ENCODE assay signal across 9 cellular contexts in genomic region chr16:73956592-73957495, GRCh38.
A peak's percentile ranks its signal among the peaks of the same experiment; 100 is the strongest.
DNase-seq lines count a peak whose midpoint lies in the region; ATAC-seq, FAIRE-seq and TF ChIP-seq lines count a peak whose summit lies in the region.
"Had no signal": no experiment of that assay in that cellular context is flagged by ENCODE, and none has a peak within 500 bp of the region (broad histone marks: within the 10 kb centered on the region; RNA-seq: fewer than 3 reads in every experiment).

No MANE protein-coding gene starts in this region.

- DNase-seq in D721Med (ENCODE audit: insufficient read length, low spot score): no peak
- DNase-seq in NCI-H2107 (lab: John Stamatoyannopoulos, UW): peak; percentile 14
- DNase-seq in WERI-Rb-1: peak; percentile 63
- DNase-seq in fibroblast of mammary gland (ENCODE audit: low read depth): peak; percentile 65
- DNase-seq in neural crest cell (ENCODE audit: low read depth, low spot score): peak; percentile 76

- H3K36me3 ChIP-seq in WERI-Rb-1: no peaks in the 10 kb centered on the region

- no peak overlapping the region for H3K27ac ChIP-seq in WERI-Rb-1

- H3K9me3 ChIP-seq in WERI-Rb-1 (ENCODE audit: severe bottlenecking): peaks cover 3% of the 10 kb centered on the region

- FAIRE-seq in D721Med (lab: Jason Lieb, UNC): no peak

- no peak overlapping the region for H3K27ac Mint-ChIP-seq in neural crest cell (ENCODE audit: unreplicated experiment)
- H3K27ac Mint-ChIP-seq: T-helper 1 cell treated with Interleukin-12 subunit alpha and Interleukin-12 subunit beta and Interleukin-4 antibody, amounts not matched to agents 30 μg/mL and 1 μg/mL, for 36 hours had no signal

- peaks cover 19% of the 10 kb centered on the region for H3K4me1 Mint-ChIP-seq in neural crest cell

- no peaks in the 10 kb centered on the region for H3K27me3 ChIP-seq in WERI-Rb-1 (ENCODE audit: insufficient read depth, low read depth, severe bottlenecking)

- ATAC-seq in GM21526 (IDR thresholded peaks at IDR 0.05; ENCODE audit: low FRiP score, unreplicated experiment): peak; percentile 92
- no peak for ATAC-seq in HG03196 (IDR thresholded peaks at IDR 0.05; ENCODE audit: unreplicated experiment)
- ATAC-seq in GM18858 (IDR thresholded peaks at IDR 0.05; ENCODE audit: unreplicated experiment): no peak

- peaks cover 4% of the 10 kb centered on the region for H3K36me3 Mint-ChIP-seq in neural crest cell (ENCODE audit: low read depth)

- no peak overlapping the region for H3K4me3 ChIP-seq in WERI-Rb-1 (ENCODE audit: low read depth, low read length)
- H3K4me3 ChIP-seq in fibroblast of mammary gland (ENCODE audit: control insufficient read depth, low read depth, low read length): no peak overlapping the region

- peaks cover 4% of the 10 kb centered on the region for H3K9me3 Mint-ChIP-seq in neural crest cell
- H3K9me3 Mint-ChIP-seq: T-helper 1 cell treated with Interleukin-12 subunit alpha and Interleukin-12 subunit beta and Interleukin-4 antibody, amounts not matched to agents 30 μg/mL and 1 μg/mL, for 36 hours had no signal

- no peaks in the 10 kb centered on the region for H3K27me3 Mint-ChIP-seq in neural crest cell (ENCODE audit: low read depth)

- H3K4me3 Mint-ChIP-seq in neural crest cell: no peak overlapping the region
- H3K4me3 Mint-ChIP-seq: T-helper 1 cell treated with Interleukin-12 subunit alpha and Interleukin-12 subunit beta and Interleukin-4 antibody, amounts not matched to agents 30 μg/mL and 1 μg/mL, for 36 hours had no signal

- TF ChIP-seq CTCF in D721Med (IDR thresholded peaks at IDR 0.05; ENCODE audit: insufficient read depth, missing control alignments) (peak; percentile 92), WERI-Rb-1 (IDR thresholded peaks at IDR 0.05; ENCODE audit: low read depth, low read length) (peak; percentile 76), fibroblast of mammary gland (conservative IDR thresholded peaks at IDR 0.05; ENCODE audit: control insufficient read depth, insufficient read depth, low read depth, low read length) (peak; percentile 90), neural crest cell (conservative IDR thresholded peaks at IDR 0.05) (peak; percentile 94)
